Comparison of ENCODE assay signal across 1 cellular context in the genomic region with DNA sequence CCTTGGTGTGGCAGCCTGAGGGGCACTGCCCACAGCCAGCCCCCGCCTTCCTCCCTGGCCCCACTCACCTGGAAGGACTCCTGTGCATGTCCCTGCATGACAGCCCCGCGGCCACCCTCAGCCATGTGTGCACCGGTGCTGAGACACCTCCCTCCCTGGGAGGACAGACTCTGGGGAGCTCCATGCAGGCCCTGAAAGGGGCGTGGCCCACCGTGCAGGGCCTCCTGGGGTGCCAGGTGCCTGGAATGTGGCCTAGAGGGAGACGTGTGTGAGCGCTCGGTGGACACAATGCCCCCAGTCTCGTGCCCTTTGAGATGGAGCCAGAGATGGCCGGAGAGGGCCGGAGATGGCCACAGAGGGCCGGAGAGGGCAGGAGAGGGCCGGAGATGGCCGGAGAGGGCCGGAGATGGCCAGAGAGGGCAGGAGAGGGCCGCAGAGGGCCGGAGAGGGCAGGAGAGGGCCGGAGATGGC.
TF ChIP-seq lines count a peak whose summit lies in the region.

No MANE protein-coding gene starts in this region.

TF ChIP-seq in IMR-90, 13 proteins besides CTCF, POLR2A, EP300 and RAD21 (continued from another document):
- TF ChIP-seq CHD1 (IDR thresholded peaks at IDR 0.05; ENCODE audit: low read depth, low read length) (no peak), RCOR1 (IDR thresholded peaks at IDR 0.05; ENCODE audit: insufficient replicate concordance, low read length) (no peak), FOS (IDR thresholded peaks at IDR 0.05; ENCODE audit: low read depth, low read length) (no peak), CEBPB (IDR thresholded peaks at IDR 0.05; ENCODE audit: low read depth, low read length) (no peak), BHLHE40 (IDR thresholded peaks at IDR 0.05; ENCODE audit: low read depth, low read length) (no peak), MAZ (IDR thresholded peaks at IDR 0.05; ENCODE audit: borderline replicate concordance, low read depth, low read length) (no peak), MAFK (IDR thresholded peaks at IDR 0.05; ENCODE audit: low read depth, low read length) (no peak)
